Comparison of ENCODE assay signal across 15 cellular contexts in genomic region chr9:95095619-95096355, GRCh38.
DNase-seq lines count a peak whose midpoint lies in the region; ATAC-seq and TF ChIP-seq lines count a peak whose summit lies in the region.
"Had no signal": no experiment of that assay in that cellular context is flagged by ENCODE, and none has a peak within 500 bp of the region (broad histone marks: within the 10 kb centered on the region; RNA-seq: fewer than 3 reads in every experiment).

No MANE protein-coding gene starts in this region.

- H3K4ac ChIP-seq in trophoblast cell (ENCODE audit: low read depth, low read length) = no peak overlapping the region

- WGBS in gastroesophageal sphincter (ENCODE audit: low coverage in 1 of 2), 2 donors = 80% methylated on average over 14 of the region's 23 CpGs; no CpG with 5 or more reads in 1 of the 2 donors
- WGBS in trophoblast cell (ENCODE audit: extremely low coverage, insufficient coverage, insufficient read length) = no CpG with 5 or more reads among the region's 23 CpGs
- 44 to 53% methylated on average over 23 of the region's 23 CpGs for WGBS in tibial nerve, 2 donors

- no peak overlapping the region for H3K23ac ChIP-seq in trophoblast cell (ENCODE audit: low read length)

- TF ChIP-seq EP300 in gastroesophageal sphincter (IDR thresholded peaks at IDR 0.05) = no peak
- TF ChIP-seq EP300 in tibial nerve (IDR thresholded peaks at IDR 0.05) = no peak

- H3K79me1 ChIP-seq in trophoblast cell (ENCODE audit: low read length) = peaks cover 43% of the 10 kb centered on the region

- H3K9ac ChIP-seq in trophoblast cell (ENCODE audit: low read length) = no peak overlapping the region

- H3K27ac ChIP-seq in SJCRH30 (peak overlapping the region; percentile 69), gastroesophageal sphincter (peak overlapping the region in 3 of 4 donors; percentile 64 to 89 (median 87)), trophoblast cell (ENCODE audit: low read depth, low read length) (no peak overlapping the region), tibial nerve (peak overlapping the region; percentile 49 to 97 (median 80))
- H3K27ac ChIP-seq: ovary, SK-N-MC had no signal

- no peak overlapping the region for H2AK5ac ChIP-seq in trophoblast cell (ENCODE audit: low read length)

- no peak overlapping the region for H2BK5ac ChIP-seq in trophoblast cell (ENCODE audit: low read depth, low read length, poor library complexity)

- H4K91ac ChIP-seq in trophoblast cell (ENCODE audit: low read depth, low read length) = peak overlapping the region; percentile 16

- no peak overlapping the region for H4K12ac ChIP-seq in trophoblast cell (ENCODE audit: low read depth, low read length)

- no peak overlapping the region for H3K4me3 ChIP-seq in SJCRH30
- no peak overlapping the region for H3K4me3 ChIP-seq in gastroesophageal sphincter
- H3K4me3 ChIP-seq in trophoblast cell (ENCODE audit: low read depth, low read length) = no peak overlapping the region
- H3K4me3 ChIP-seq in tibial nerve = no peak overlapping the region
- H3K4me3 ChIP-seq: ovary, SK-N-MC had no signal

- H3K36me3 ChIP-seq in SJCRH30 (peaks cover 7% of the 10 kb centered on the region), gastroesophageal sphincter (peaks cover 0 to 27% of the 10 kb centered on the region in 2 donors), trophoblast cell (ENCODE audit: control insufficient read depth in 1 of 2, insufficient read depth in 2 of 2, low read length in 2 of 2) (peaks cover 12 to 18% of the 10 kb centered on the region in 2 experiments), tibial nerve (peaks cover 0 to 35% (median 0%) of the 10 kb centered on the region in 3 donors)
- H3K36me3 ChIP-seq: ovary had no signal

- no peak overlapping the region for H3K4me2 ChIP-seq in trophoblast cell (ENCODE audit: low read length)

- H4K8ac ChIP-seq in trophoblast cell (ENCODE audit: low read depth, low read length) = no peak overlapping the region

- peak overlapping the region; percentile 7 for H2BK12ac ChIP-seq in trophoblast cell (ENCODE audit: low read length)

- DNase-seq in SJCRH30 = peak; percentile 46 to 52
- no peak for DNase-seq in trophoblast cell
- DNase-seq in tibial nerve (ENCODE audit: low spot score in 2 of 2) = no peak
- no peak for DNase-seq in AML-193 (lab: John Stamatoyannopoulos, UW)
- no peak for DNase-seq in COLO829 (ENCODE audit: low spot score)
- DNase-seq in effector CD4-positive, alpha-beta T cell = no peak
- DNase-seq: activated CD4-positive, alpha-beta T cell treated with anti-CD3 and anti-CD28 coated beads, Interleukin-2, amount 10 ng/mL, durations not matched to agents 7 days and 5 days; activated naive CD4-positive, alpha-beta T cell treated with Interleukin-2 at 50 U/mL for 16 hours; DMS 273 treated with DMSO at 0.1 percent for 48 hours; NCI-H1694 treated with DMSO at 0.1 percent for 48 hours; ovary; stimulated activated naive B cell treated with anti-CD40 and anti-IgM and Interleukin-4, amounts not matched to agents 10 μg/mL and 1 μg/mL and 100 μg/mL, for 72 hours had no signal

- no peak for ATAC-seq in gastroesophageal sphincter
- ATAC-seq: esophagus mucosa; stimulated activated naive B cell treated with anti-CD40 and anti-IgM and Interleukin-4, amounts not matched to agents 10 μg/mL and 1 μg/mL and 100 μg/mL, for 72 hours had no signal

- peaks cover 4% of the 10 kb centered on the region for H3K79me2 ChIP-seq in trophoblast cell (ENCODE audit: control insufficient read depth, insufficient read depth, low read length, poor library complexity)

- no peak overlapping the region for H3K18ac ChIP-seq in trophoblast cell (ENCODE audit: low read length)

- TF ChIP-seq CTCF in gastroesophageal sphincter (IDR thresholded peaks at IDR 0.05) (no peak), tibial nerve (IDR thresholded peaks at IDR 0.05) (no peak)

- no peaks in the 10 kb centered on the region for H3K9me3 ChIP-seq in SJCRH30 (replicated peaks)
- H3K9me3 ChIP-seq in gastroesophageal sphincter = no peaks in the 10 kb centered on the region
- no peaks in the 10 kb centered on the region for H3K9me3 ChIP-seq in trophoblast cell (ENCODE audit: insufficient read depth, low read depth, low read length)
- H3K9me3 ChIP-seq in tibial nerve = no peaks in the 10 kb centered on the region
- H3K9me3 ChIP-seq: ovary had no signal

- H3K4me1 ChIP-seq in SJCRH30 (peaks cover 68% of the 10 kb centered on the region), gastroesophageal sphincter (peaks cover 8 to 94% (median 31%) of the 10 kb centered on the region in 3 donors), trophoblast cell (ENCODE audit: control insufficient read depth in 1 of 2, insufficient read depth in 2 of 2, low read length in 2 of 2) (peaks cover 42 to 55% of the 10 kb centered on the region in 2 experiments), tibial nerve (peaks cover 0 to 94% (median 67%) of the 10 kb centered on the region in 4 donors)

- H3K14ac ChIP-seq in trophoblast cell (ENCODE audit: low read length) = no peak overlapping the region

- H3K27me3 ChIP-seq in SJCRH30 (no peaks in the 10 kb centered on the region), gastroesophageal sphincter (no peaks in the 10 kb centered on the region), trophoblast cell (ENCODE audit: insufficient read depth, low read length) (no peaks in the 10 kb centered on the region), tibial nerve (no peaks in the 10 kb centered on the region)
- H3K27me3 ChIP-seq: ovary had no signal

- H2AFZ ChIP-seq in trophoblast cell (ENCODE audit: insufficient read depth, low read length, poor library complexity) = peak overlapping the region; percentile 17

- no peak overlapping the region for H2BK120ac ChIP-seq in trophoblast cell (ENCODE audit: insufficient read depth, low read length, poor library complexity)

- TF ChIP-seq POLR2A in gastroesophageal sphincter (IDR thresholded peaks at IDR 0.05) (no peak), tibial nerve (IDR thresholded peaks at IDR 0.05) (no peak)

Comparison
In these comparisons a context has a peak if more than half of its experiments do, and no peak if none do; other contexts are left out.
1. DNase-seq: peak in SJCRH30 (2 of 2); none in trophoblast cell (0 of 2), tibial nerve (0 of 2), AML-193 (0 of 2), COLO829 (single experiment) and effector CD4-positive, alpha-beta T cell (single experiment).